In the genomic region with DNA sequence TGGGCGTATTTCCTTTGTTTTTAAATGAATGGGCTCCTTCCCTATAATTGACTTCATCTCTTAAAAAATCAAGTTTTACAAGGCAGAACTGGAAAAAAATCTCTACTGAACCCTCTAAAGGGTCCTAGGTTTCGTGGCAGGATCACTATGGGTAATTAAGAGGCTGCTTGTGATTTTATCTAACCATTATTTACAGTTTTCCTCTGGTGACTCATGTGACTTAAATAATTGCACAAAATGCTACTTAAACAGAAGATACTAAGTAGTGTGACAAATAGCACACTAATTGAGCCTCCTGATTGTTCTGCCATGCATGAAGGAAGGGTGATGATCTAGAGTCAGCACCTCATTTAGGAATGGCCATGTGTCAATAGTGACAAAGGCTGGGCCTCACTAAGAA, we compare ENCODE assay signal across 21 cellular contexts. TPM values are rescaled to one million over a fixed set of nuclear protein-coding genes. Genes with fewer than 3 reads are reported as not detected.
"Had no signal": no experiment of that assay in that cellular context is flagged by ENCODE, and none has a peak within 500 bp of the region (broad histone marks: within the 10 kb centered on the region; RNA-seq: fewer than 3 reads in every experiment).

No MANE protein-coding gene starts in this region.

- H3K4me3 Mint-ChIP-seq: activated B cell treated with CpG ODN at 0.5 μM for 24 hours; activated CD4-positive, alpha-beta memory T cell treated with anti-CD3 and anti-CD28 coated beads for 36 hours; activated T-helper 1 cell treated with anti-CD3 and anti-CD28 coated beads, Interleukin-12 subunit alpha, Interleukin-12 subunit beta, Interleukin-2, Interleukin-4 antibody, amounts not matched to agents 30 ng/mL and 10 ng/mL and 1 ng/mL, durations not matched to agents 14 hours and 24 hours and 36 hours; dendritic cell treated with granulocyte-macrophage colony-stimulating factor and Interleukin-4, amounts not matched to agents 40 ng/mL and 50 ng/mL, for 4 days; nephron; stimulated activated effector memory CD8-positive, alpha-beta T cell treated with anti-CD3 and anti-CD28 coated beads, Interleukin-12 subunit alpha, Interleukin-12 subunit beta, amount 100 ng/mL, for 72 hours had no signal

- H3K9me3 Mint-ChIP-seq: activated B cell treated with CpG ODN at 0.5 μM for 24 hours; activated CD4-positive, alpha-beta memory T cell treated with anti-CD3 and anti-CD28 coated beads for 36 hours; activated naive CD4-positive, alpha-beta T cell treated with anti-CD3 and anti-CD28 coated beads, Interleukin-2, amount 50 U/mL, for 72 hours; activated T-helper 1 cell treated with anti-CD3 and anti-CD28 coated beads, Interleukin-12 subunit alpha, Interleukin-12 subunit beta, Interleukin-2, Interleukin-4 antibody, amounts not matched to agents 30 ng/mL and 10 ng/mL and 1 ng/mL, durations not matched to agents 14 hours and 24 hours and 36 hours; dendritic cell treated with granulocyte-macrophage colony-stimulating factor and Interleukin-4, amounts not matched to agents 40 ng/mL and 50 ng/mL, for 4 days; stimulated activated effector memory CD8-positive, alpha-beta T cell treated with anti-CD3 and anti-CD28 coated beads, Interleukin-12 subunit alpha, Interleukin-12 subunit beta, amount 100 ng/mL, for 72 hours had no signal

- H3K27ac ChIP-seq: cardiac muscle cell, esophagus squamous epithelium, hepatocyte, thoracic aorta, upper lobe of left lung had no signal

- H3K27ac Mint-ChIP-seq: activated B cell treated with CpG ODN at 0.5 μM for 24 hours; activated naive CD4-positive, alpha-beta T cell treated with anti-CD3 and anti-CD28 coated beads, Interleukin-2, amount 50 U/mL, for 72 hours; activated T-helper 1 cell treated with anti-CD3 and anti-CD28 coated beads, Interleukin-12 subunit alpha, Interleukin-12 subunit beta, Interleukin-2, Interleukin-4 antibody, amounts not matched to agents 30 ng/mL and 10 ng/mL and 1 ng/mL, durations not matched to agents 14 hours and 24 hours and 36 hours; dendritic cell treated with granulocyte-macrophage colony-stimulating factor and Interleukin-4, amounts not matched to agents 40 ng/mL and 50 ng/mL, for 4 days; nephron; stimulated activated effector memory CD8-positive, alpha-beta T cell treated with anti-CD3 and anti-CD28 coated beads, Interleukin-12 subunit alpha, Interleukin-12 subunit beta, amount 100 ng/mL, for 72 hours had no signal

- H3K27me3 ChIP-seq: cardiac muscle cell, esophagus squamous epithelium, hepatocyte, upper lobe of left lung had no signal

- H3K4me3 ChIP-seq: cardiac muscle cell, esophagus squamous epithelium, hepatocyte, thoracic aorta, upper lobe of left lung had no signal

- H3K4me1 Mint-ChIP-seq: activated B cell treated with CpG ODN at 0.5 μM for 24 hours had no signal

- DNase-seq: activated B cell treated with CpG ODN at 0.5 μM for 24 hours; activated CD4-positive, alpha-beta memory T cell treated with anti-CD3 and anti-CD28 coated beads for 36 hours; activated CD4-positive, alpha-beta T cell treated with anti-CD3 and anti-CD28 coated beads for 4 hours; activated gamma-delta T cell treated with Interleukin-2 at 50 U/mL for 16 hours; activated T-cell treated with anti-CD3 and anti-CD28 coated beads for 4 hours; effector memory CD4-positive, alpha-beta T cell; esophagus squamous epithelium; mesenchymal stem cell; nucleus accumbens; stimulated activated CD4-positive, alpha-beta T cell treated with anti-CD3 and anti-CD28 coated beads, Interleukin-4, amount 100 ng/mL, for 24 hours; upper lobe of left lung had no signal

- H3K9me3 ChIP-seq: esophagus squamous epithelium, thoracic aorta, upper lobe of left lung had no signal

- ATAC-seq: activated naive CD4-positive, alpha-beta T cell treated with anti-CD3 and anti-CD28 coated beads, Interleukin-2, amount 50 U/mL, for 72 hours; sciatic nerve; stimulated activated effector memory CD8-positive, alpha-beta T cell treated with anti-CD3 and anti-CD28 coated beads, Interleukin-12 subunit alpha, Interleukin-12 subunit beta, amount 100 ng/mL, for 72 hours had no signal

- H3K27me3 Mint-ChIP-seq: activated B cell treated with CpG ODN at 0.5 μM for 24 hours; activated CD4-positive, alpha-beta memory T cell treated with anti-CD3 and anti-CD28 coated beads for 36 hours; dendritic cell treated with granulocyte-macrophage colony-stimulating factor and Interleukin-4, amounts not matched to agents 40 ng/mL and 50 ng/mL, for 4 days had no signal

RNA-seq across cellular contexts. Expression of gene GPM6B, which starts 46.9 kb away (rescaled TPM):
- total RNA-seq: activated B cell treated with CpG ODN at 0.5 μM for 24 hours; activated CD4-positive, alpha-beta memory T cell treated with anti-CD3 and anti-CD28 coated beads for 36 hours; activated naive CD4-positive, alpha-beta T cell treated with anti-CD3 and anti-CD28 coated beads, Interleukin-2, amount 50 U/mL, for 72 hours; activated T-helper 1 cell treated with anti-CD3 and anti-CD28 coated beads, Interleukin-12 subunit alpha, Interleukin-12 subunit beta, Interleukin-2, Interleukin-4 antibody, amounts not matched to agents 30 ng/mL and 10 ng/mL and 1 ng/mL, durations not matched to agents 14 hours and 24 hours and 36 hours; endothelial cell of umbilical vein had no signal
